ENCODE assay signal across 8 cellular contexts in genomic region chr19:43595999-43596841, GRCh38. TPM values are rescaled to one million over a fixed set of nuclear protein-coding genes. Genes with fewer than 3 reads are reported as not detected.
DNase-seq lines count a peak whose midpoint lies in the region; ATAC-seq lines count a peak whose summit lies in the region.

Gene IRGQ (minus strand): TSS chr19:43596134. CDS start chr19:43595338, 796 bp downstream.
Gene ZNF576 (plus strand): TSS chr19:43596595. CDS start chr19:43597109, 514 bp downstream.

- H3K27ac ChIP-seq in BLaER1 treated with 17β-estradiol and CSF1 and Interleukin-3, amounts not matched to agents 10 nM and 100 nM: peak within 1 kb of the TSS; percentile 86 to 98 (median 93)

- H4K20me1 ChIP-seq in BLaER1 treated with 17β-estradiol and CSF1 and Interleukin-3, amounts not matched to agents 10 nM and 100 nM: peaks cover 0 to 58% (median 34%) of the 10 kb centered on the region in 11 experiments; a peak in 17 of 22 replicates

- peaks cover 58 to 72% (median 63%) of the 10 kb centered on the region in 11 experiments for H3K36me3 ChIP-seq in BLaER1 treated with 17β-estradiol and CSF1 and Interleukin-3, amounts not matched to agents 10 nM and 100 nM

- H3K9ac ChIP-seq in BLaER1 treated with 17β-estradiol and CSF1 and Interleukin-3, amounts not matched to agents 10 nM and 100 nM: peak within 1 kb of the TSS; percentile 87 to 98 (median 92)

- intact Hi-C loops in left colon (cut with DNase I, micrococcal nuclease): no loop called here

- H3K4me2 ChIP-seq in BLaER1 treated with 17β-estradiol and CSF1 and Interleukin-3, amounts not matched to agents 10 nM and 100 nM: peak within 1 kb of the TSS; percentile 94 to 99 (median 99)

- H3K4me3 ChIP-seq in BLaER1 treated with 17β-estradiol and CSF1 and Interleukin-3, amounts not matched to agents 10 nM and 100 nM: peak within 1 kb of the TSS; percentile 76 to 90 (median 82)

- no peaks in the 10 kb centered on the region for H3K27me3 ChIP-seq in BLaER1 treated with 17β-estradiol and CSF1 and Interleukin-3, amounts not matched to agents 10 nM and 100 nM

- DNase-seq in NCI-H748 (lab: John Stamatoyannopoulos, UW; ENCODE audit: unreplicated experiment) (peak; percentile 100), cortex of kidney (lab: John Stamatoyannopoulos, UW) (peak; percentile 76), left colon (peak; percentile 100)
- peak; percentile 100 for DNase-seq in activated CD4-positive, alpha-beta T cell treated with anti-CD3 and anti-CD28 coated beads, Interleukin-2, amount 50 U/mL, for 1 hour
- peak; percentile 100 for DNase-seq in stimulated activated CD4-positive, alpha-beta T cell treated with anti-CD3 and anti-CD28 coated beads, Interleukin-1b, Interleukin-23, amount 100 ng/mL, for 48 hours

- peaks cover 34 to 50% (median 41%) of the 10 kb centered on the region in 10 experiments for H3K4me1 ChIP-seq in BLaER1 treated with 17β-estradiol and CSF1 and Interleukin-3, amounts not matched to agents 10 nM and 100 nM

- ATAC-seq in GM19351 (IDR thresholded peaks at IDR 0.05; ENCODE audit: unreplicated experiment) (peak; percentile 82), HG03521 (IDR thresholded peaks at IDR 0.05; ENCODE audit: unreplicated experiment) (peak; percentile 77), left colon (peak; percentile 86)

- no peaks in the 10 kb centered on the region for H3K9me3 ChIP-seq in BLaER1 treated with 17β-estradiol and CSF1 and Interleukin-3, amounts not matched to agents 10 nM and 100 nM (replicated peaks in 1 of 11)

RNA-seq across cellular contexts. Expression of gene IRGQ, which starts in this region (rescaled TPM):
- total RNA-seq in left colon: 10 to 100 TPM; 19.8 to 23.3 TPM

RNA-seq across cellular contexts. Expression of gene ZNF576, which starts in this region (rescaled TPM):
- 10 to 100 TPM; 13.5 to 16.6 TPM for total RNA-seq in left colon

Comparison
In these comparisons a context has a peak if more than half of its experiments do, and no peak if none do; other contexts are left out.
1. Peak in every context shown above with its lines: DNase-seq, ATAC-seq, H3K4me3 ChIP-seq and H3K27ac ChIP-seq.